Comparison of ENCODE assay signal across 20 cellular contexts in genomic region chr7:33065981-33066380, GRCh38. TPM values are rescaled to one million over a fixed set of nuclear protein-coding genes. Genes with fewer than 3 reads are reported as not detected.
DNase-seq lines count a peak whose midpoint lies in the region; ATAC-seq, FAIRE-seq and TF ChIP-seq lines count a peak whose summit lies in the region.
"Had no signal": no experiment of that assay in that cellular context is flagged by ENCODE, and none has a peak within 500 bp of the region (broad histone marks: within the 10 kb centered on the region; RNA-seq: fewer than 3 reads in every experiment).

No MANE protein-coding gene starts in this region.

- no peak overlapping the region for H4K8ac ChIP-seq in H1 (ENCODE audit: extremely low read depth, insufficient read depth, low read length)

- H3K4me3 ChIP-seq in A549: no peak overlapping the region
- H3K4me3 ChIP-seq in H1 (ENCODE audit: extremely low read depth in 1 of 4, insufficient read depth in 2 of 4, low read depth in 3 of 4, low read length in 4 of 4): no peak overlapping the region
- H3K4me3 ChIP-seq: GM23338 had no signal

- TF ChIP-seq EP300 in A549 (IDR thresholded peaks at IDR 0.05) (no peak), H1 (IDR thresholded peaks at IDR 0.05; ENCODE audit: borderline replicate concordance in 1 of 2, low read depth in 2 of 2, low read length in 2 of 2) (no peak)

- 94% methylated on average over 1 of the region's 1 CpG for WGBS in A549 (ENCODE audit: missing lambda C conversion rate)
- 96% methylated on average over 1 of the region's 1 CpG; no CpG with 5 or more reads in 1 of the 2 experiments for WGBS in H1 (ENCODE audit: extremely low coverage in 1 of 2, insufficient coverage in 1 of 2, insufficient read length in 1 of 2, insufficient replicate concordance in 2 of 2, low coverage in 1 of 2, low lambda C conversion rate in 2 of 2, missing lambda C conversion rate in 1 of 2), 2 experiments

- POLR2A ChIA-PET in A549 (lab: Yijun Ruan, JAX): no interaction called here
- POLR2A ChIA-PET in CD4-positive, alpha-beta T cell (lab: Charles Lee): no interaction called here
- POLR2A ChIA-PET in H1 (lab: Charles Lee; ENCODE audit: partially characterized antibody): no interaction called here

- no peak overlapping the region for H2BK15ac ChIP-seq in H1 (ENCODE audit: low read length)

- H3K36me3 Mint-ChIP-seq in CD4-positive, alpha-beta T cell (ENCODE audit: low read depth): peaks cover 12% of the 10 kb centered on the region
- peaks cover 9 to 11% of the 10 kb centered on the region in 2 donors for H3K36me3 Mint-ChIP-seq in stimulated activated naive B cell treated with anti-CD40 and anti-IgM and Interleukin-4, amounts not matched to agents 10 μg/mL and 1 μg/mL and 100 μg/mL, for 72 hours
- H3K36me3 Mint-ChIP-seq: IgD-negative memory B cell had no signal

- H3K27me3 ChIP-seq in CD4-positive, alpha-beta T cell (ENCODE audit: control insufficient read depth, insufficient read depth, low read length): no peaks in the 10 kb centered on the region
- H3K27me3 ChIP-seq in H1 (replicated peaks in 1 of 4; ENCODE audit: control insufficient read depth in 3 of 4, extremely low read depth in 1 of 4, insufficient read depth in 3 of 4, low read length in 3 of 4): no peaks in the 10 kb centered on the region
- H3K27me3 ChIP-seq: BE2C had no signal

- intact Hi-C loops in CD4-positive, alpha-beta T cell (cut with DNase I, micrococcal nuclease): no loop called here

- H3K36me3 ChIP-seq in H1 (ENCODE audit: control insufficient read depth in 2 of 4, insufficient read depth in 4 of 4, low read length in 3 of 4): no peaks in the 10 kb centered on the region

- no peaks in the 10 kb centered on the region for H3K23me2 ChIP-seq in H1 (ENCODE audit: low read depth, low read length)

- FAIRE-seq in A549 (lab: Jason Lieb, UNC) (no peak), H1 (lab: Jason Lieb, UNC) (no peak)
- FAIRE-seq: GM12892, HepG2 had no signal

- no peak overlapping the region for H3K56ac ChIP-seq in H1 (replicated peaks; ENCODE audit: insufficient read length, low read depth, low read length)

- H2BK120ac ChIP-seq in H1 (replicated peaks; ENCODE audit: low read depth, low read length): no peak overlapping the region

- no peaks in the 10 kb centered on the region for H3K27me3 Mint-ChIP-seq in CD4-positive, alpha-beta T cell
- H3K27me3 Mint-ChIP-seq in stimulated activated naive B cell treated with anti-CD40 and anti-IgM and Interleukin-4, amounts not matched to agents 10 μg/mL and 1 μg/mL and 100 μg/mL, for 72 hours: no peaks in the 10 kb centered on the region
- H3K27me3 Mint-ChIP-seq: IgD-negative memory B cell had no signal

- no peak overlapping the region for H3K23ac ChIP-seq in H1 (ENCODE audit: insufficient read length)

- no peak overlapping the region for H2BK12ac ChIP-seq in H1 (ENCODE audit: low read depth, low read length)

- no peak overlapping the region for H3K18ac ChIP-seq in H1 (ENCODE audit: extremely low read depth, low read length)

- CTCF ChIA-PET in A549 (lab: Yijun Ruan, JAX) (no interaction called here), H1 (lab: Charles Lee; ENCODE audit: partially characterized antibody) (no interaction called here)
- CTCF ChIA-PET in CD4-positive, alpha-beta T cell (lab: Charles Lee): no interaction called here

- H2BK20ac ChIP-seq in H1 (ENCODE audit: low read length): no peak overlapping the region

- no peak overlapping the region for H2AFZ ChIP-seq in H1 (ENCODE audit: low read length)
- H2AFZ ChIP-seq: GM23338 had no signal

- H3K4me1 Mint-ChIP-seq in CD4-positive, alpha-beta T cell (ENCODE audit: low read depth): peaks cover 19% of the 10 kb centered on the region
- H3K4me1 Mint-ChIP-seq in stimulated activated naive B cell treated with anti-CD40 and anti-IgM and Interleukin-4, amounts not matched to agents 10 μg/mL and 1 μg/mL and 100 μg/mL, for 72 hours: peaks cover 8 to 16% of the 10 kb centered on the region in 2 donors

- no peak overlapping the region for H3K27ac Mint-ChIP-seq in CD4-positive, alpha-beta T cell
- peak overlapping the region; percentile 16 for H3K27ac Mint-ChIP-seq in stimulated activated naive B cell treated with anti-CD40 and anti-IgM and Interleukin-4, amounts not matched to agents 10 μg/mL and 1 μg/mL and 100 μg/mL, for 72 hours
- H3K27ac Mint-ChIP-seq: GM23338, IgD-negative memory B cell had no signal

- H3K4me3 Mint-ChIP-seq in CD4-positive, alpha-beta T cell: peak overlapping the region; percentile 57
- H3K4me3 Mint-ChIP-seq in stimulated activated naive B cell treated with anti-CD40 and anti-IgM and Interleukin-4, amounts not matched to agents 10 μg/mL and 1 μg/mL and 100 μg/mL, for 72 hours: no peak overlapping the region
- H3K4me3 Mint-ChIP-seq: GM23338 had no signal

- peaks cover 4% of the 10 kb centered on the region; the same call in 2 of the 3 replicates for H3K4me1 ChIP-seq in A549
- peaks cover 0 to 7% (median 0%) of the 10 kb centered on the region in 4 experiments; a peak in 1 of 7 replicates for H3K4me1 ChIP-seq in H1 (replicated peaks in 1 of 4; ENCODE audit: control insufficient read depth in 3 of 4, insufficient read depth in 4 of 4, low read length in 3 of 4)

- H3K9me3 Mint-ChIP-seq in CD4-positive, alpha-beta T cell: peaks cover 10% of the 10 kb centered on the region
- H3K9me3 Mint-ChIP-seq in stimulated activated naive B cell treated with anti-CD40 and anti-IgM and Interleukin-4, amounts not matched to agents 10 μg/mL and 1 μg/mL and 100 μg/mL, for 72 hours: peaks cover 17 to 19% of the 10 kb centered on the region in 2 donors

- no peak overlapping the region for H2AK5ac ChIP-seq in H1 (ENCODE audit: low read depth, low read length)

- H4K5ac ChIP-seq in H1 (ENCODE audit: insufficient read length, low read depth, low read length): no peak overlapping the region

- H3K9me3 ChIP-seq in A549 (peaks cover 32% of the 10 kb centered on the region), H1 (ENCODE audit: insufficient read depth in 2 of 2, low read depth in 1 of 2, low read length in 1 of 2) (peaks cover 14 to 17% of the 10 kb centered on the region in 2 experiments; a peak in 3 of 4 replicates)
- H3K9me3 ChIP-seq in CD4-positive, alpha-beta T cell (ENCODE audit: control insufficient read depth, low read length): peaks cover 10% of the 10 kb centered on the region

- no peak for TF ChIP-seq RAD21 in A549 (conservative IDR thresholded peaks at IDR 0.05 in 1 of 2, IDR thresholded peaks at IDR 0.05 in 1 of 2)
- no peak for TF ChIP-seq RAD21 in H1 (IDR thresholded peaks at IDR 0.05 in 1 of 2, conservative IDR thresholded peaks at IDR 0.05 in 1 of 2; ENCODE audit: low read depth in 2 of 2, low read length in 2 of 2)

- H3K27ac ChIP-seq in A549: no peak overlapping the region
- no peak overlapping the region for H3K27ac ChIP-seq in CD4-positive, alpha-beta T cell (ENCODE audit: low read depth, low read length)
- no peak overlapping the region for H3K27ac ChIP-seq in H1 (ENCODE audit: low read depth, low read length)

- no peaks in the 10 kb centered on the region for H3K79me1 ChIP-seq in H1 (ENCODE audit: low read depth, low read length)

- peaks cover 4 to 11% of the 10 kb centered on the region in 2 experiments; a peak in 3 of 4 replicates for H3K79me2 ChIP-seq in H1 (ENCODE audit: control insufficient read depth in 1 of 2, insufficient read depth in 2 of 2, low read length in 2 of 2)

- no peak overlapping the region for H3K4ac ChIP-seq in H1 (replicated peaks; ENCODE audit: insufficient read length, low read depth, low read length)

- TF ChIP-seq POLR2A in A549 (IDR thresholded peaks at IDR 0.05; ENCODE audit: low read length) (no peak), H1 (IDR thresholded peaks at IDR 0.05; ENCODE audit: control extremely low read depth in 1 of 2, low read depth in 2 of 2, low read length in 2 of 2) (no peak)

- no peak overlapping the region for H2BK5ac ChIP-seq in H1 (ENCODE audit: low read depth, low read length)

- no peak for ATAC-seq in A549
- no peak for ATAC-seq in CD4-positive, alpha-beta T cell (ENCODE audit: poor library complexity)
- no peak for ATAC-seq in stimulated activated naive B cell treated with anti-CD40 and anti-IgM and Interleukin-4, amounts not matched to agents 10 μg/mL and 1 μg/mL and 100 μg/mL, for 72 hours (replicated peaks)
- ATAC-seq: GM23338, HCT116, HepG2 had no signal

- H3K9ac ChIP-seq in H1 (replicated peaks in 1 of 4; ENCODE audit: extremely low read depth in 1 of 4, low read depth in 3 of 4, low read length in 3 of 4): no peak overlapping the region

- H4K20me1 ChIP-seq in H1 (replicated peaks in 1 of 2; ENCODE audit: control insufficient read depth in 1 of 2, insufficient read depth in 2 of 2, low read length in 2 of 2): no peaks in the 10 kb centered on the region

- H4K91ac ChIP-seq in H1 (replicated peaks; ENCODE audit: insufficient read length, low read length): no peak overlapping the region

- H3K4me2 ChIP-seq in A549 (no peak overlapping the region), H1 (ENCODE audit: insufficient read depth in 1 of 2, low read depth in 2 of 2, low read length in 2 of 2) (no peak overlapping the region)
- H3K4me2 ChIP-seq: GM23338 had no signal

- H3K14ac ChIP-seq in H1 (ENCODE audit: insufficient read length): no peak overlapping the region

- DNase-seq in A549 (ENCODE audit: low read depth in 1 of 2, low spot score in 1 of 2): no peak
- DNase-seq in CD4-positive, alpha-beta T cell: no peak
- DNase-seq in H1 (ENCODE audit: low read depth in 1 of 2, low spot score in 2 of 2): no peak
- no peak for DNase-seq in stimulated activated naive B cell treated with anti-CD40 and anti-IgM and Interleukin-4, amounts not matched to agents 10 μg/mL and 1 μg/mL and 100 μg/mL, for 72 hours
- DNase-seq in SKM-1 treated with dmso at 0.1 percent for 144 hours (lab: John Stamatoyannopoulos, UW; ENCODE audit: unreplicated experiment): no peak
- DNase-seq in amniotic stem cell (lab: John Stamatoyannopoulos, UW): no peak
- no peak for DNase-seq in NCI-H2081 (lab: John Stamatoyannopoulos, UW)
- DNase-seq: 8988T; BE2C; C1 segment of cervical spinal cord; CD4-positive, alpha-beta memory T cell; DMS153; DMS79; GDM1; H7 had no signal

- TF ChIP-seq CTCF in A549 (IDR thresholded peaks at IDR 0.05) (no peak), H1 (IDR thresholded peaks at IDR 0.05; ENCODE audit: control extremely low read depth in 1 of 3, insufficient read depth in 1 of 3, low read depth in 1 of 3, low read length in 3 of 3) (no peak)
- TF ChIP-seq CTCF in CD4-positive, alpha-beta T cell (IDR thresholded peaks at IDR 0.05): no peak

RNA-seq across cellular contexts. Expression of gene NT5C3A, which starts 3.4 kb away (rescaled TPM):
- 37.0 and 59.6 TPM in 2 replicates for polyA plus RNA-seq in A549 (2011; rRNA removed)
- polyA plus RNA-seq in A549 (2012; cell fraction: cytosol; rRNA removed): 10.5 and 12.7 TPM in 2 replicates
- 4.8 and 7.5 TPM in 2 replicates for polyA plus RNA-seq in A549 (2012; cell fraction: nucleus; rRNA removed)
- 37.0 to 38.2 TPM (median 37.7 TPM) in 3 replicates for polyA plus RNA-seq in A549 (2017; fragmentation: RNase III; extraction: RNeasy Plus Mini Kit Qiagen cat#74134 plus additional on column Dnase treatment)
- polyA minus RNA-seq in A549 (2011; rRNA and poly(A)+ RNA removed): 3.7 and 6.5 TPM in 2 replicates
- total RNA-seq in CD4-positive, alpha-beta T cell: 10 to 100 TPM; 31.5 to 33.3 TPM
- 22.7 and 23.0 TPM in 2 replicates for total RNA-seq in H1 (2021; fragmentation: NEBNext Ultra II Directional; extraction: Animal tissue kit (Norgen Biotek cat#: 25700))
- polyA plus RNA-seq in H1 (2011; rRNA removed): 4.4 and 7.5 TPM in 2 replicates
- 11.8 TPM for polyA plus RNA-seq in H1 (2011; cell fraction: cytosol; rRNA removed)
- polyA plus RNA-seq in H1 (2011; cell fraction: nucleus; rRNA removed): 3.0 TPM
- 9.5 to 18.8 TPM (median 10.7 TPM) in 4 replicates for polyA plus RNA-seq in H1 (2012, experiment 1 of 2)
- 2.3 TPM for polyA plus RNA-seq in H1 (2012, experiment 2 of 2)
- 39.5 TPM for polyA plus RNA-seq in H1 (2013, experiment 1 of 2)
- polyA plus RNA-seq in H1 (2013, experiment 2 of 2): 44.9 TPM
- 3.4 and 4.4 TPM in 2 replicates for polyA minus RNA-seq in H1 (2011; rRNA and poly(A)+ RNA removed)
- 5.1 TPM for polyA minus RNA-seq in H1 (2011; cell fraction: cytosol; rRNA and poly(A)+ RNA removed)
- polyA minus RNA-seq in H1 (2011; cell fraction: nucleus; rRNA and poly(A)+ RNA removed): 10.7 TPM

RNA-seq across cellular contexts. Expression of gene RP9, which starts 43.2 kb away (rescaled TPM):
- polyA plus RNA-seq in A549 (2011; rRNA removed) (34.4 and 51.5 TPM in 2 replicates), A549 (2017; fragmentation: RNase III; extraction: RNeasy Plus Mini Kit Qiagen cat#74134 plus additional on column Dnase treatment) (25.1 to 28.8 TPM (median 25.7 TPM) in 3 replicates), H1 (2011; rRNA removed) (11.0 TPM in 2 replicates)
- polyA plus RNA-seq in A549 (2012; cell fraction: cytosol; rRNA removed): 19.5 and 22.7 TPM in 2 replicates
- polyA plus RNA-seq in A549 (2012; cell fraction: nucleus; rRNA removed): 10.0 and 13.3 TPM in 2 replicates
- polyA minus RNA-seq in A549 (2011; rRNA and poly(A)+ RNA removed): 13.5 and 13.6 TPM in 2 replicates
- total RNA-seq in CD4-positive, alpha-beta T cell: 10 to 100 TPM; 17.6 to 20.3 TPM
- 11.9 and 12.4 TPM in 2 replicates for total RNA-seq in H1 (2021; fragmentation: NEBNext Ultra II Directional; extraction: Animal tissue kit (Norgen Biotek cat#: 25700))
- polyA plus RNA-seq in H1 (2011; cell fraction: cytosol; rRNA removed): 14.1 TPM
- polyA plus RNA-seq in H1 (2011; cell fraction: nucleus; rRNA removed): 12.6 TPM
- 13.8 to 15.9 TPM (median 15.3 TPM) in 4 replicates for polyA plus RNA-seq in H1 (2012, experiment 1 of 2)
- polyA plus RNA-seq in H1 (2012, experiment 2 of 2): 7.2 TPM
- polyA plus RNA-seq in H1 (2013, experiment 1 of 2): 17.3 TPM
- polyA plus RNA-seq in H1 (2013, experiment 2 of 2): 16.9 TPM
- 3.8 and 9.4 TPM in 2 replicates for polyA minus RNA-seq in H1 (2011; rRNA and poly(A)+ RNA removed)
- 11.5 TPM for polyA minus RNA-seq in H1 (2011; cell fraction: cytosol; rRNA and poly(A)+ RNA removed)
- polyA minus RNA-seq in H1 (2011; cell fraction: nucleus; rRNA and poly(A)+ RNA removed): 9.1 TPM

Comparison
In these comparisons a context has a peak if more than half of its experiments do, and no peak if none do; other contexts are left out.
1. Of the 18 proteins assayed by ChIP-seq in both H1 and A549: peak only in H1: none; only in A549: HDAC2; in both: KDM1A; in neither: 16.